Comparison of ENCODE assay signal across 8 cellular contexts in the genomic region with DNA sequence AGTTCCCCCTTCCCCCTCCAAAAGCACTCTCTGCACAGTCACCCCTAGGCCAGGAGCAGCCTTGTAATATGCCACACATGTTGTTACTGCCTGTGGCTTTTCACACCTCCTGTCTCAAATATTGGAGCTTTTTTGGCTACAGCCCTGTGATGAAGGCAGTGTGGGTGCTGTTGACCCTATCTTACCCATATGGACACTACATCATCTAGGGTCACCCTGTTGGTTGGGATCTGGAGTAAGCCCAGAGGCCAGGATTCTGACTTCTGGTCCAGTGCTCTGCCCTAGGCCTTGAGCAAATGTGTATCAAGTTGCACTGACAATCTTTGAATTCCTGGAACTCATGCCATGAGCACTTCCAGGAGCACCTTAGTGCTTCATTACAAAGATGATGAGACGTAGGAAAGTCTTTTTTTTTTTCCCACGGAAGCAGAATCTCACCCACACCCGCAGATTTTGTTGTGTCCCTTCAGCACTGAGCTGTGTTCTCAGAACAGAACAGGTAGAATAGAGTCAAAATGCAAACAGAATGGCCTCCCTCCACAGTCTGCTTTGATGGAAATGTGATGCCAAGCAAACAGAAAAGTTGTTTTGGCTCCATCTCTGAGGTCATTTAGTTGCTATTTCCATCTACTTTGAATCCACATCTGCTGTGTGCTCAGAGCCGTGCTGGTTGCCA. TPM values are rescaled to one million over a fixed set of nuclear protein-coding genes. Genes with fewer than 3 reads are reported as not detected.
A peak's percentile ranks its signal among the peaks of the same experiment; 100 is the strongest.
DNase-seq lines count a peak whose midpoint lies in the region; ATAC-seq and TF ChIP-seq lines count a peak whose summit lies in the region.

No MANE protein-coding gene starts in this region.

- no peak for TF ChIP-seq CTCF in mesothelial cell of epicardium (IDR thresholded peaks at IDR 0.05; ENCODE audit: unreplicated experiment)

- no peak for ATAC-seq in HG03108 (IDR thresholded peaks at IDR 0.05; ENCODE audit: unreplicated experiment)

- H3K9me3 Mint-ChIP-seq in activated T-cell treated with anti-CD3 and anti-CD28 coated beads, Interleukin-2, amount 50 U/mL, for 24 hours = peaks cover 6% of the 10 kb centered on the region
- peaks cover 9% of the 10 kb centered on the region for H3K9me3 Mint-ChIP-seq in mesothelial cell of epicardium

- H3K27ac Mint-ChIP-seq in activated T-cell treated with anti-CD3 and anti-CD28 coated beads, Interleukin-2, amount 50 U/mL, for 24 hours = peak overlapping the region; percentile 94
- peak overlapping the region; percentile 10 for H3K27ac Mint-ChIP-seq in mesothelial cell of epicardium

- H3K36me3 Mint-ChIP-seq in activated T-cell treated with anti-CD3 and anti-CD28 coated beads, Interleukin-2, amount 50 U/mL, for 24 hours (ENCODE audit: low read depth) = peaks cover 30% of the 10 kb centered on the region
- peaks cover 14% of the 10 kb centered on the region for H3K36me3 Mint-ChIP-seq in mesothelial cell of epicardium

- no peak overlapping the region for H3K4me3 Mint-ChIP-seq in activated T-cell treated with anti-CD3 and anti-CD28 coated beads, Interleukin-2, amount 50 U/mL, for 24 hours
- H3K4me3 Mint-ChIP-seq in mesothelial cell of epicardium = no peak overlapping the region

- DNase-seq in stimulated activated naive CD4-positive, alpha-beta T cell treated with Interleukin-2 at 50 U/mL for 16 hours (lab: John Stamatoyannopoulos, UW) = peak; percentile 13
- DNase-seq in stimulated activated naive CD4-positive, alpha-beta T cell (lab: John Stamatoyannopoulos, UW) = no peak
- DNase-seq in activated T-cell treated with anti-CD3 and anti-CD28 coated beads, Interleukin-2, amount 50 U/mL, for 24 hours = no peak
- DNase-seq in mesothelial cell of epicardium (ENCODE audit: low spot score in 2 of 2, unreplicated experiment in 2 of 2) = no peak
- no peak for DNase-seq in stimulated activated CD4-positive, alpha-beta T cell treated with anti-CD3 and anti-CD28 coated beads, Interleukin-1b, Interleukin-23, amount 100 ng/mL, for 48 hours
- DNase-seq in NOMO-1 treated with dmso at 0.1 percent for 144 hours (lab: John Stamatoyannopoulos, UW; ENCODE audit: unreplicated experiment) = no peak
- no peak for DNase-seq in SW480 (ENCODE audit: low spot score)

- no peaks in the 10 kb centered on the region for H3K27me3 Mint-ChIP-seq in activated T-cell treated with anti-CD3 and anti-CD28 coated beads, Interleukin-2, amount 50 U/mL, for 24 hours
- H3K27me3 Mint-ChIP-seq in mesothelial cell of epicardium (ENCODE audit: low read depth) = no peaks in the 10 kb centered on the region

- peaks cover 89% of the 10 kb centered on the region for H3K4me1 Mint-ChIP-seq in activated T-cell treated with anti-CD3 and anti-CD28 coated beads, Interleukin-2, amount 50 U/mL, for 24 hours (ENCODE audit: low read depth)
- H3K4me1 Mint-ChIP-seq in mesothelial cell of epicardium = peaks cover 44% of the 10 kb centered on the region

RNA-seq across cellular contexts. Expression of gene SMAD3, which starts 49.6 kb away (rescaled TPM):
- 89.9 to 96.2 TPM (median 90.7 TPM) in 3 replicates for total RNA-seq in mesothelial cell of epicardium
